ENCODE assay signal across 21 cellular contexts in genomic region chr11:78276311-78276710, GRCh38.
DNase-seq lines count a peak whose midpoint lies in the region; TF ChIP-seq lines count a peak whose summit lies in the region.
"Had no signal": no experiment of that assay in that cellular context is flagged by ENCODE, and none has a peak within 500 bp of the region (broad histone marks: within the 10 kb centered on the region; RNA-seq: fewer than 3 reads in every experiment).

No MANE protein-coding gene starts in this region.

- no peak overlapping the region for H3K4me3 ChIP-seq in neutrophil (ENCODE audit: low read depth in 1 of 2, low read length in 1 of 2)
- no peak overlapping the region for H3K4me3 ChIP-seq in subcutaneous abdominal adipose tissue (ENCODE audit: low read depth in 1 of 5, low read length in 5 of 5)
- no peak overlapping the region for H3K4me3 ChIP-seq in endodermal cell (ENCODE audit: low read length)
- H3K4me3 ChIP-seq: A549; BLaER1 treated with 17β-estradiol and CSF1 and Interleukin-3, amounts not matched to agents 10 nM and 100 nM; HAP-1 had no signal

- peaks cover 93% of the 10 kb centered on the region for H3K36me3 ChIP-seq in KOPT-K1 (ENCODE audit: insufficient read depth, low read length)
- peaks cover 26% of the 10 kb centered on the region for H3K36me3 ChIP-seq in neutrophil
- peaks cover 6 to 21% (median 13%) of the 10 kb centered on the region in 5 donors for H3K36me3 ChIP-seq in subcutaneous abdominal adipose tissue (ENCODE audit: control insufficient read depth in 5 of 5, insufficient read depth in 5 of 5, low read length in 5 of 5)
- peaks cover 77% of the 10 kb centered on the region for H3K36me3 ChIP-seq in endodermal cell (ENCODE audit: control insufficient read depth, insufficient read depth, low read length)

- no peak overlapping the region for H3K27ac Mint-ChIP-seq in endodermal cell
- H3K27ac Mint-ChIP-seq: CD4-positive, alpha-beta T cell; CD8-positive, alpha-beta memory T cell; HFFc6 had no signal

- WGBS in endodermal cell (ENCODE audit: insufficient coverage in 1 of 2, insufficient read length in 1 of 2), 2 experiments: 82 to 98% methylated on average over 2 to 3 of the region's 3 CpGs

- H3K9ac ChIP-seq in subcutaneous abdominal adipose tissue (ENCODE audit: low read length in 5 of 5) (no peak overlapping the region), endodermal cell (ENCODE audit: extremely low read depth, low read length, poor library complexity, severe bottlenecking) (no peak overlapping the region)
- H3K9ac ChIP-seq: BLaER1 treated with 17β-estradiol and CSF1 and Interleukin-3, amounts not matched to agents 10 nM and 100 nM had no signal

- H3K4me1 ChIP-seq in neutrophil (ENCODE audit: control insufficient read depth in 1 of 2, insufficient read depth in 1 of 2, low read depth in 1 of 2, low read length in 1 of 2): peaks cover 0 to 4% of the 10 kb centered on the region in 2 experiments
- H3K4me1 ChIP-seq in subcutaneous abdominal adipose tissue (ENCODE audit: control insufficient read depth in 5 of 5, insufficient read depth in 5 of 5, low read length in 5 of 5): peaks cover 3 to 34% (median 28%) of the 10 kb centered on the region in 5 donors
- no peaks in the 10 kb centered on the region for H3K4me1 ChIP-seq in endodermal cell (ENCODE audit: control insufficient read depth, insufficient read depth, low read length)
- H3K4me1 ChIP-seq: BLaER1 treated with 17β-estradiol and CSF1 and Interleukin-3, amounts not matched to agents 10 nM and 100 nM; HAP-1 had no signal

- H3K9me3 ChIP-seq in KOPT-K1 (ENCODE audit: insufficient read depth, low read length, poor library complexity, severe bottlenecking): peaks cover 44% of the 10 kb centered on the region
- H3K9me3 ChIP-seq in neutrophil: no peaks in the 10 kb centered on the region
- H3K9me3 ChIP-seq in subcutaneous abdominal adipose tissue (ENCODE audit: control insufficient read depth in 5 of 5, low read length in 5 of 5): peaks cover 0 to 6% (median 0%) of the 10 kb centered on the region in 5 donors
- H3K9me3 ChIP-seq in endodermal cell (ENCODE audit: control insufficient read depth, low read length): peaks cover 43% of the 10 kb centered on the region
- H3K9me3 ChIP-seq: BE2C had no signal

- H3K4me1 Mint-ChIP-seq in endodermal cell: peaks cover 1% of the 10 kb centered on the region
- H3K4me1 Mint-ChIP-seq: CD8-positive, alpha-beta memory T cell had no signal

- peaks cover 34% of the 10 kb centered on the region for H3K9me3 Mint-ChIP-seq in endodermal cell

- no peak overlapping the region for H3K4me3 Mint-ChIP-seq in endodermal cell
- H3K4me3 Mint-ChIP-seq: CD14-positive monocyte; CD4-positive, alpha-beta T cell; CD8-positive, alpha-beta memory T cell; HFFc6 had no signal

- peak overlapping the region; percentile 100 for H3K27ac ChIP-seq in KOPT-K1 (ENCODE audit: low read depth, low read length, poor library complexity, severe bottlenecking)
- H3K27ac ChIP-seq in neutrophil: peak overlapping the region; percentile 48
- H3K27ac ChIP-seq in subcutaneous abdominal adipose tissue (ENCODE audit: low read depth, low read length): peak overlapping the region; percentile 11
- H3K27ac ChIP-seq in endodermal cell (ENCODE audit: low read depth, low read length): no peak overlapping the region
- H3K27ac ChIP-seq: A549; BLaER1 treated with 17β-estradiol and CSF1 and Interleukin-3, amounts not matched to agents 10 nM and 100 nM had no signal

- H3K36me3 Mint-ChIP-seq in endodermal cell (ENCODE audit: low read depth): peaks cover 56% of the 10 kb centered on the region

- H3K27me3 ChIP-seq in neutrophil (no peaks in the 10 kb centered on the region), subcutaneous abdominal adipose tissue (ENCODE audit: control insufficient read depth in 5 of 5, insufficient read depth in 4 of 5, low read length in 5 of 5) (no peaks in the 10 kb centered on the region), endodermal cell (ENCODE audit: control insufficient read depth, insufficient read depth, low read length, poor library complexity, severe bottlenecking) (no peaks in the 10 kb centered on the region)
- H3K27me3 ChIP-seq: BE2C; BLaER1 treated with 17β-estradiol and CSF1 and Interleukin-3, amounts not matched to agents 10 nM and 100 nM had no signal

- H3K27me3 Mint-ChIP-seq in endodermal cell (ENCODE audit: insufficient read depth): no peaks in the 10 kb centered on the region
- H3K27me3 Mint-ChIP-seq: CD4-positive, alpha-beta T cell; CD8-positive, alpha-beta memory T cell had no signal

- TF ChIP-seq CTCF in neutrophil (IDR thresholded peaks at IDR 0.05) (no peak), endodermal cell (conservative IDR thresholded peaks at IDR 0.05) (no peak)

- DNase-seq in D341Med (ENCODE audit: low spot score) (peak; percentile 56), SIG-M5 treated with dmso at 0.1 percent for 504 hours (lab: John Stamatoyannopoulos, UW; ENCODE audit: unreplicated experiment) (no peak), endodermal cell (no peak), MV-4-11 (lab: John Stamatoyannopoulos, UW) (no peak)
- DNase-seq: 8988T; ACHN; AML-193; BE2C; CD4-positive, alpha-beta T cell; CD8-positive, alpha-beta memory T cell; DMS53; DMS79 treated with DMSO at 0.1 percent for 48 hours; GOT3; HFFc6 had no signal
